Comparison of ENCODE assay signal across 1 cellular context in the genomic region with DNA sequence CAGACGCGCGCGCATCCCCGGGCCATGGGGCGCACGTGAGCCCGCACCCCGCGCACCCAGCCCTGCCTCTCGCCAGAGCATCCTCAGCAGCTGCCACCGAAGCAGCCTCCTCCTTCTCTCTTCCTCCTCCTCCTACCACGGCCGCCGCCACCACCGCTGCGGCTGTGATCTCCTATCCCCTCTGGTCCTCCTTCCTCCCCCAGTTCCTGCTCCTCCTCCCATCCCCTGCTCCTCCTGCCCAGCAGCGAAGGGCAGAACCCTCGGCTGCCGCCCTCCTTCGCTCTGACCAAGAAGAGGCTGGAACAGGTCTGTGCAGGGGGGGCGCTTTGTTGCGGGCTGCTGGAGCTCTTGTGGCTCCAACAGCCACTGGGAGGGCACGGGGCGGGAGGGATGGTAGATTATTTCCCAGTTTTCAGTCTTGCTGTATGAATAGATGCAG.
TF ChIP-seq lines count a peak whose summit lies in the region.

No MANE protein-coding gene starts in this region.

TF ChIP-seq in H1, 55 proteins besides CTCF, POLR2A, EP300 and RAD21:
- 0 out of 2 replicates have a peak, but pooled peaks have one; percentile 36 for TF ChIP-seq PHF8 (conservative IDR thresholded peaks at IDR 0.05; ENCODE audit: low read depth, low read length)
- peak; percentile 10; the same call in 1 of the 2 replicates for TF ChIP-seq TAF1 (IDR thresholded peaks at IDR 0.05; ENCODE audit: low read depth, low read length)
- TF ChIP-seq, protein P1, sequence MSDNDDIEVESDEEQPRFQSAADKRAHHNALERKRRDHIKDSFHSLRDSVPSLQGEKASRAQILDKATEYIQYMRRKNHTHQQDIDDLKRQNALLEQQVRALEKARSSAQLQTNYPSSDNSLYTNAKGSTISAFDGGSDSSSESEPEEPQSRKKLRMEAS (IDR thresholded peaks at IDR 0.05): peak; percentile 61
- TF ChIP-seq JUND (IDR thresholded peaks at IDR 0.05; ENCODE audit: low read length): no peak
- no peak for TF ChIP-seq TCF12 (IDR thresholded peaks at IDR 0.05; ENCODE audit: low read depth, low read length)
- no peak for TF ChIP-seq BCL11A (IDR thresholded peaks at IDR 0.05; ENCODE audit: low read depth in 2 of 2, low read length in 2 of 2)
- TF ChIP-seq, protein P2, sequence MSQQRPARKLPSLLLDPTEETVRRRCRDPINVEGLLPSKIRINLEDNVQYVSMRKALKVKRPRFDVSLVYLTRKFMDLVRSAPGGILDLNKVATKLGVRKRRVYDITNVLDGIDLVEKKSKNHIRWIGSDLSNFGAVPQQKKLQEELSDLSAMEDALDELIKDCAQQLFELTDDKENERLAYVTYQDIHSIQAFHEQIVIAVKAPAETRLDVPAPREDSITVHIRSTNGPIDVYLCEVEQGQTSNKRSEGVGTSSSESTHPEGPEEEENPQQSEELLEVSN (IDR thresholded peaks at IDR 0.05): peak; percentile 45
